25 cellular contexts compared by ENCODE assay signal in the genomic region with DNA sequence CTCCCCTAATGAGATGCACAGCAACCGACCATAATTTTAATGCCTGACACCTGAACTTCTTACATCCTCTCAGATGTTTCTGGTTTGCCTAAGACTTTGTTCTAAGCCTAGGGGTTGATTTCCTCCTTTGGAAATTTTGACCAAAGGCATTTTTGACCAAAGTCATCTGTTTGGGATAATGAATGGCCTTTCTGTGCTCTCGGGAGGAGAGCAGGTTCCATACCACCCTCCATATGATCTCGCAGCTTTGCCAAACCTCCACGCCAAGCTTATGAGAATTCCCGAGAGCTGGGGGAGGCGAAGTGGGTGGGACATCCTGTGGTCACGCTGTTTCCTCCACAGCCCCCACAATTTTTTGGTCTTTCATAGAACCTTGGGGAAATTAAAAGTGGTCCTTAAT.
DNase-seq lines count a peak whose midpoint lies in the region; ATAC-seq and TF ChIP-seq lines count a peak whose summit lies in the region.
"Had no signal": no experiment of that assay in that cellular context is flagged by ENCODE, and none has a peak within 500 bp of the region (broad histone marks: within the 10 kb centered on the region; RNA-seq: fewer than 3 reads in every experiment).

No MANE protein-coding gene starts in this region.

- H3K4me1 ChIP-seq in GM23338 (ENCODE audit: insufficient read depth), result peaks cover 11% of the 10 kb centered on the region
- peaks cover 52 to 67% of the 10 kb centered on the region in 2 donors for H3K4me1 ChIP-seq in naive thymus-derived CD4-positive, alpha-beta T cell (ENCODE audit: control insufficient read depth in 2 of 2, insufficient read depth in 2 of 2, low read length in 2 of 2)
- H3K4me1 ChIP-seq: adrenal gland, esophagus squamous epithelium had no signal

- peak overlapping the region; percentile 94 for H3K4me3 Mint-ChIP-seq in CD4-positive, alpha-beta T cell
- no peak overlapping the region for H3K4me3 Mint-ChIP-seq in GM23338
- peak overlapping the region; percentile 17 for H3K4me3 Mint-ChIP-seq in activated T-helper 1 cell treated with anti-CD3 and anti-CD28 coated beads, Interleukin-12 subunit alpha, Interleukin-12 subunit beta, Interleukin-2, Interleukin-4 antibody, amounts not matched to agents 30 ng/mL and 10 ng/mL and 1 ng/mL, durations not matched to agents 14 hours and 24 hours and 36 hours
- peak overlapping the region; percentile 85 to 99 (median 97) for H3K4me3 Mint-ChIP-seq in naive thymus-derived CD4-positive, alpha-beta T cell
- H3K4me3 Mint-ChIP-seq: WTC11 had no signal

- H3K9me3 Mint-ChIP-seq in CD4-positive, alpha-beta T cell, result no peaks in the 10 kb centered on the region
- no peaks in the 10 kb centered on the region for H3K9me3 Mint-ChIP-seq in GM23338
- H3K9me3 Mint-ChIP-seq in activated T-helper 1 cell treated with anti-CD3 and anti-CD28 coated beads, Interleukin-12 subunit alpha, Interleukin-12 subunit beta, Interleukin-2, Interleukin-4 antibody, amounts not matched to agents 30 ng/mL and 10 ng/mL and 1 ng/mL, durations not matched to agents 14 hours and 24 hours and 36 hours, result peaks cover 3% of the 10 kb centered on the region
- no peaks in the 10 kb centered on the region for H3K9me3 Mint-ChIP-seq in naive thymus-derived CD4-positive, alpha-beta T cell
- H3K9me3 Mint-ChIP-seq: WTC11 had no signal

- ATAC-seq in CD4-positive, alpha-beta T cell (ENCODE audit: poor library complexity), result no peak
- no peak for ATAC-seq in GM23338
- no peak for ATAC-seq in naive thymus-derived CD4-positive, alpha-beta T cell
- no peak for ATAC-seq in HG03095 (IDR thresholded peaks at IDR 0.05; ENCODE audit: unreplicated experiment)
- ATAC-seq in HG02759 (IDR thresholded peaks at IDR 0.05; ENCODE audit: unreplicated experiment), result no peak
- no peak for ATAC-seq in HG03025 (IDR thresholded peaks at IDR 0.05; ENCODE audit: low FRiP score, unreplicated experiment)
- ATAC-seq: K562, WTC11 had no signal

- intact Hi-C loops in CD4-positive, alpha-beta T cell (cut with DNase I, micrococcal nuclease), result loop anchor here in 1 of 2 experiments (2.0 to 5.0 kb wide), 2 partner anchors 60 to 88 kb away; no protein-coding TSS in a partner anchor
- intact Hi-C loops in activated T-helper 1 cell treated with anti-CD3 and anti-CD28 coated beads, Interleukin-12 subunit alpha, Interleukin-12 subunit beta, Interleukin-2, Interleukin-4 antibody, amounts not matched to agents 30 ng/mL and 10 ng/mL and 1 ng/mL, durations not matched to agents 14 hours and 24 hours and 36 hours (cut with micrococcal nuclease), result no loop called here
- intact Hi-C loops in naive thymus-derived CD4-positive, alpha-beta T cell (cut with micrococcal nuclease), result loop anchor here in 1 of 2 donors (5.0 to 10.0 kb wide), 2 partner anchors 225 to 1272 kb away; a partner anchor contains a TSS

- TF ChIP-seq CTCF in CD4-positive, alpha-beta T cell (IDR thresholded peaks at IDR 0.05), result no peak
- TF ChIP-seq CTCF in GM23338 (conservative IDR thresholded peaks at IDR 0.05; ENCODE audit: low read depth in 2 of 2), result no peak

- no peaks in the 10 kb centered on the region for H3K27me3 Mint-ChIP-seq in CD4-positive, alpha-beta T cell
- H3K27me3 Mint-ChIP-seq in GM23338 (ENCODE audit: insufficient read depth, low read depth, poor library complexity), result no peaks in the 10 kb centered on the region
- H3K27me3 Mint-ChIP-seq in activated T-helper 1 cell treated with anti-CD3 and anti-CD28 coated beads, Interleukin-12 subunit alpha, Interleukin-12 subunit beta, Interleukin-2, Interleukin-4 antibody, amounts not matched to agents 30 ng/mL and 10 ng/mL and 1 ng/mL, durations not matched to agents 14 hours and 24 hours and 36 hours (ENCODE audit: insufficient read depth), result peaks cover 19% of the 10 kb centered on the region
- H3K27me3 Mint-ChIP-seq in naive thymus-derived CD4-positive, alpha-beta T cell, result peaks cover 0 to 11% (median 0%) of the 10 kb centered on the region in 5 donors

- peaks cover 94% of the 10 kb centered on the region for H3K4me1 Mint-ChIP-seq in CD4-positive, alpha-beta T cell (ENCODE audit: low read depth)
- peaks cover 17% of the 10 kb centered on the region; the same call in 2 of the 3 replicates for H3K4me1 Mint-ChIP-seq in GM23338
- H3K4me1 Mint-ChIP-seq in activated T-helper 1 cell treated with anti-CD3 and anti-CD28 coated beads, Interleukin-12 subunit alpha, Interleukin-12 subunit beta, Interleukin-2, Interleukin-4 antibody, amounts not matched to agents 30 ng/mL and 10 ng/mL and 1 ng/mL, durations not matched to agents 14 hours and 24 hours and 36 hours (ENCODE audit: low read depth), result peaks cover 78% of the 10 kb centered on the region
- H3K4me1 Mint-ChIP-seq in naive thymus-derived CD4-positive, alpha-beta T cell, result peaks cover 55 to 86% (median 76%) of the 10 kb centered on the region in 7 donors

- H3F3A ChIP-seq in GM23338 (replicated peaks; ENCODE audit: low read depth), result no peaks in the 10 kb centered on the region

- no peak overlapping the region for H3K4me2 ChIP-seq in GM23338

- H3K79me2 ChIP-seq in GM23338 (replicated peaks; ENCODE audit: insufficient read depth), result no peaks in the 10 kb centered on the region

- H3K4me3 ChIP-seq in GM23338, result no peak overlapping the region
- H3K4me3 ChIP-seq in naive thymus-derived CD4-positive, alpha-beta T cell (ENCODE audit: low read length), result peak overlapping the region; percentile 68
- H3K4me3 ChIP-seq: adrenal gland, cardiac muscle cell, K562 had no signal

- peak overlapping the region; percentile 59 for H3K27ac ChIP-seq in CD4-positive, alpha-beta T cell (ENCODE audit: low read depth, low read length)
- H3K27ac ChIP-seq in GM23338 (ENCODE audit: low read depth), result no peak overlapping the region
- H3K27ac ChIP-seq in naive thymus-derived CD4-positive, alpha-beta T cell (ENCODE audit: low read depth, low read length), result peak overlapping the region; percentile 77
- H3K27ac ChIP-seq: adrenal gland, cardiac muscle cell, esophagus squamous epithelium had no signal

- H4K20me1 ChIP-seq in GM23338 (replicated peaks; ENCODE audit: insufficient read depth), result no peaks in the 10 kb centered on the region

- no peaks in the 10 kb centered on the region for H3K27me3 ChIP-seq in CD4-positive, alpha-beta T cell (ENCODE audit: control insufficient read depth, insufficient read depth, low read length)
- no peaks in the 10 kb centered on the region for H3K27me3 ChIP-seq in GM23338 (ENCODE audit: insufficient read depth)
- H3K27me3 ChIP-seq in naive thymus-derived CD4-positive, alpha-beta T cell (ENCODE audit: control insufficient read depth in 2 of 2, insufficient read depth in 2 of 2, low read length in 2 of 2), result no peaks in the 10 kb centered on the region
- H3K27me3 ChIP-seq: adrenal gland had no signal

- no peaks in the 10 kb centered on the region for H3K36me3 ChIP-seq in GM23338 (ENCODE audit: insufficient read depth)
- peaks cover 0 to 3% (median 0%) of the 10 kb centered on the region in 3 experiments for H3K36me3 ChIP-seq in naive thymus-derived CD4-positive, alpha-beta T cell (ENCODE audit: control insufficient read depth in 2 of 3, insufficient read depth in 3 of 3, low read length in 3 of 3)
- H3K36me3 ChIP-seq: adrenal gland, cardiac muscle cell, esophagus squamous epithelium had no signal

- H3K27ac Mint-ChIP-seq in CD4-positive, alpha-beta T cell, result peak overlapping the region; percentile 93
- H3K27ac Mint-ChIP-seq in GM23338, result no peak overlapping the region
- no peak overlapping the region for H3K27ac Mint-ChIP-seq in activated T-helper 1 cell treated with anti-CD3 and anti-CD28 coated beads, Interleukin-12 subunit alpha, Interleukin-12 subunit beta, Interleukin-2, Interleukin-4 antibody, amounts not matched to agents 30 ng/mL and 10 ng/mL and 1 ng/mL, durations not matched to agents 14 hours and 24 hours and 36 hours
- peak overlapping the region in 8 of 9 donors; percentile 77 to 98 (median 95) for H3K27ac Mint-ChIP-seq in naive thymus-derived CD4-positive, alpha-beta T cell
- H3K27ac Mint-ChIP-seq: WTC11 had no signal

- POLR2A ChIA-PET in CD4-positive, alpha-beta T cell (lab: Charles Lee), result interaction anchor here (0.8 to 9.8 kb wide), 3 partner anchors 13 to 89 kb away, joined by 4 to 138 read pairs (median 4); a partner anchor contains a TSS
- POLR2A ChIA-PET in naive thymus-derived CD4-positive, alpha-beta T cell (lab: Charles Lee), result interaction anchor here (0.7 to 10.0 kb wide), 11 partner anchors 8 to 119 kb away, joined by 3 to 176 read pairs (median 5); a partner anchor contains a TSS

- CTCF ChIA-PET in CD4-positive, alpha-beta T cell (lab: Charles Lee), result interaction anchor here (1.5 to 1.7 kb wide), 2 partner anchors 20 to 116 kb away, joined by 3 to 4 read pairs; no protein-coding TSS in a partner anchor
- CTCF ChIA-PET in naive thymus-derived CD4-positive, alpha-beta T cell (lab: Charles Lee), result interaction anchor here (0.8 to 6.9 kb wide), 3 partner anchors 116 to 136 kb away, joined by 3 to 128 read pairs (median 4); no protein-coding TSS in a partner anchor

- 0 out of 2 replicates have a peak, but pooled peaks cover 3% of the 10 kb centered on the region for H3K9me2 ChIP-seq in GM23338 (ENCODE audit: insufficient read depth)

- no peak for DNase-seq in CD4-positive, alpha-beta T cell
- DNase-seq in GM23338 (ENCODE audit: low spot score), result no peak
- no peak for DNase-seq in activated T-helper 1 cell treated with anti-CD3 and anti-CD28 coated beads, Interleukin-12 subunit alpha, Interleukin-12 subunit beta, Interleukin-2, Interleukin-4 antibody, amounts not matched to agents 30 ng/mL and 10 ng/mL and 1 ng/mL, durations not matched to agents 14 hours and 24 hours and 36 hours (ENCODE audit: low spot score)
- DNase-seq in naive thymus-derived CD4-positive, alpha-beta T cell, result no peak
- DNase-seq: activated CD8-positive, alpha-beta memory T cell treated with anti-CD3 and anti-CD28 coated beads, Interleukin-2, amount 50 U/mL, for 48 hours; adrenal gland; AML-193; DMS 273 treated with DMSO at 0.1 percent for 48 hours; esophagus squamous epithelium; GF-D8; glutamatergic neuron; HCEC 1CT; NCI-H1092; NCI-H2107; NCI-H526; OCI-M1; posterior cingulate gyrus; stimulated activated CD4-positive, alpha-beta T cell treated with anti-CD3 and anti-CD28 coated beads, Interleukin-2, amount 100 ng/mL, for 48 hours; T-helper 2 cell had no signal

- peaks cover 57% of the 10 kb centered on the region for H3K36me3 Mint-ChIP-seq in CD4-positive, alpha-beta T cell (ENCODE audit: low read depth)
- no peaks in the 10 kb centered on the region for H3K36me3 Mint-ChIP-seq in GM23338 (ENCODE audit: low read depth)
- peaks cover 9% of the 10 kb centered on the region for H3K36me3 Mint-ChIP-seq in activated T-helper 1 cell treated with anti-CD3 and anti-CD28 coated beads, Interleukin-12 subunit alpha, Interleukin-12 subunit beta, Interleukin-2, Interleukin-4 antibody, amounts not matched to agents 30 ng/mL and 10 ng/mL and 1 ng/mL, durations not matched to agents 14 hours and 24 hours and 36 hours (ENCODE audit: low read depth)
- H3K36me3 Mint-ChIP-seq in naive thymus-derived CD4-positive, alpha-beta T cell, result peaks cover 0 to 29% (median 18%) of the 10 kb centered on the region in 5 donors
- H3K36me3 Mint-ChIP-seq: WTC11 had no signal

- H3K9me3 ChIP-seq in CD4-positive, alpha-beta T cell (ENCODE audit: control insufficient read depth, low read length), result no peaks in the 10 kb centered on the region
- no peaks in the 10 kb centered on the region for H3K9me3 ChIP-seq in naive thymus-derived CD4-positive, alpha-beta T cell (ENCODE audit: control insufficient read depth in 2 of 3, low read length in 3 of 3)
- H3K9me3 ChIP-seq: adrenal gland, esophagus squamous epithelium had no signal

- H2AFZ ChIP-seq in GM23338, result peak overlapping the region; percentile 87; the same call in 1 of the 2 replicates

Comparison
In these comparisons a context has a peak if more than half of its experiments do, and no peak if none do; other contexts are left out.
1. H3K27ac Mint-ChIP-seq: peak in CD4-positive, alpha-beta T cell (single experiment) and naive thymus-derived CD4-positive, alpha-beta T cell (8 of 9); none in GM23338 (single experiment) and activated T-helper 1 cell treated with anti-CD3 and anti-CD28 coated beads, Interleukin-12 subunit alpha, Interleukin-12 subunit beta, Interleukin-2, Interleukin-4 antibody, amounts not matched to agents 30 ng/mL and 10 ng/mL and 1 ng/mL, durations not matched to agents 14 hours and 24 hours and 36 hours (single experiment).